23 cellular contexts compared by ENCODE assay signal in genomic region chr11:46668480-46669085, GRCh38. TPM values are rescaled to one million over a fixed set of nuclear protein-coding genes. Genes with fewer than 3 reads are reported as not detected.
DNase-seq lines count a peak whose midpoint lies in the region; ATAC-seq and TF ChIP-seq lines count a peak whose summit lies in the region.
"Had no signal": no experiment of that assay in that cellular context is flagged by ENCODE, and none has a peak within 500 bp of the region (broad histone marks: within the 10 kb centered on the region; RNA-seq: fewer than 3 reads in every experiment).

No MANE protein-coding gene starts in this region.

- H3K4me1 ChIP-seq in OCI-LY1 (ENCODE audit: insufficient read depth, low read length, severe bottlenecking): peaks cover 14% of the 10 kb centered on the region
- H3K4me1 ChIP-seq in tibial artery: peaks cover 0 to 27% (median 9%) of the 10 kb centered on the region in 4 donors
- H3K4me1 ChIP-seq: breast epithelium had no signal

- no peak overlapping the region for H2AFZ ChIP-seq in OCI-LY1 (ENCODE audit: low read length)
- H2AFZ ChIP-seq: PC-9 had no signal

- H3K36me3 ChIP-seq in OCI-LY1 (ENCODE audit: insufficient read depth, low read length): peaks cover 90% of the 10 kb centered on the region
- H3K36me3 ChIP-seq in tibial artery: peaks cover 73 to 99% (median 88%) of the 10 kb centered on the region in 3 donors

- DNase-seq in activated naive CD4-positive, alpha-beta T cell treated with anti-CD3 and anti-CD28 coated beads, Interleukin-2, amount 50 U/mL, for 72 hours (ENCODE audit: low spot score in 2 of 2): no peak
- DNase-seq in activated naive CD4-positive, alpha-beta T cell treated with anti-CD3 and anti-CD28 coated beads, Interleukin-2, amount 50 U/mL, for 16 hours: no peak
- DNase-seq in mesenteric fat pad (ENCODE audit: low spot score) (peak; percentile 77), tibial artery (peak; percentile 12 to 33), ACHN (no peak), C1 segment of cervical spinal cord (lab: John Stamatoyannopoulos, UW) (no peak), DMS53 (lab: John Stamatoyannopoulos, UW) (no peak)
- DNase-seq: activated CD4-positive, alpha-beta memory T cell treated with anti-CD3 and anti-CD28 coated beads, Interleukin-2, amount 10 ng/mL, durations not matched to agents 7 days and 5 days; activated T-cell treated with anti-CD3 and anti-CD28 coated beads, Interleukin-2, amount 50 U/mL, for 72 hours; islet precursor cell; NCI-H1930; NCI-H2227 treated with DMSO at 0.1 percent for 48 hours; NCI-H774; pancreas; PC-9 had no signal

- in situ Hi-C loops in ACHN (cut with HindIII; ENCODE audit: low pct_ligation_motif_present, low pct_unique_long_range_greater_than_20kb, low sequenced_read_pairs): no loop called here

- peak overlapping the region; percentile 31 to 39 for H3K27ac Mint-ChIP-seq in activated naive CD4-positive, alpha-beta T cell treated with anti-CD3 and anti-CD28 coated beads, Interleukin-2, amount 50 U/mL, for 72 hours

- no peak for ATAC-seq in activated naive CD4-positive, alpha-beta T cell treated with anti-CD3 and anti-CD28 coated beads, Interleukin-2, amount 50 U/mL, for 72 hours
- ATAC-seq: activated T-cell treated with anti-CD3 and anti-CD28 coated beads, Interleukin-2, amount 50 U/mL, for 72 hours; K562; pancreas had no signal

- no peaks in the 10 kb centered on the region for H3F3A ChIP-seq in OCI-LY1 (ENCODE audit: insufficient read depth, low read length)

- H3K9me3 Mint-ChIP-seq in activated naive CD4-positive, alpha-beta T cell treated with anti-CD3 and anti-CD28 coated beads, Interleukin-2, amount 50 U/mL, for 72 hours: no peaks in the 10 kb centered on the region
- H3K9me3 Mint-ChIP-seq: activated CD4-positive, alpha-beta memory T cell treated with anti-CD3 and anti-CD28 coated beads, Interleukin-2, amount 10 ng/mL, durations not matched to agents 7 days and 5 days; activated T-cell treated with anti-CD3 and anti-CD28 coated beads, Interleukin-2, amount 50 U/mL, for 72 hours had no signal

- H3K36me3 Mint-ChIP-seq in activated naive CD4-positive, alpha-beta T cell treated with anti-CD3 and anti-CD28 coated beads, Interleukin-2, amount 50 U/mL, for 72 hours: peaks cover 0 to 9% of the 10 kb centered on the region in 2 donors

- H3K9me3 ChIP-seq in OCI-LY1 (ENCODE audit: low read length) (no peaks in the 10 kb centered on the region), tibial artery (no peaks in the 10 kb centered on the region)
- H3K9me3 ChIP-seq: breast epithelium, pancreas had no signal

- no peaks in the 10 kb centered on the region for H3K79me2 ChIP-seq in OCI-LY1 (ENCODE audit: insufficient read depth, low read length)

- H3K9me2 ChIP-seq in OCI-LY1 (ENCODE audit: low read depth, low read length): no peaks in the 10 kb centered on the region

- no peak overlapping the region for H3K9ac ChIP-seq in OCI-LY1 (ENCODE audit: low read length)

- H3K27ac ChIP-seq in OCI-LY1 (ENCODE audit: low read depth, low read length, poor library complexity, severe bottlenecking) (peak overlapping the region; percentile 1), tibial artery (peak overlapping the region in 1 of 2 donors; percentile 62)
- H3K27ac ChIP-seq: pancreas, PC-9 had no signal

- intact Hi-C loops in tibial artery (cut with DNase I; ENCODE audit: low total_unique reads): no loop called here

- H3K4me3 ChIP-seq in OCI-LY1 (ENCODE audit: low read depth, low read length, poor library complexity, severe bottlenecking) (no peak overlapping the region), tibial artery (no peak overlapping the region)
- H3K4me3 ChIP-seq: breast epithelium, K562, pancreas, PC-9 had no signal

- H3K4me2 ChIP-seq in OCI-LY1 (ENCODE audit: low read length): no peak overlapping the region
- H3K4me2 ChIP-seq: PC-9 had no signal

- no peaks in the 10 kb centered on the region for H4K20me1 ChIP-seq in OCI-LY1 (ENCODE audit: insufficient read depth, low read length)

- TF ChIP-seq CTCF in OCI-LY1 (IDR thresholded peaks at IDR 0.05; ENCODE audit: low read length) (no peak), tibial artery (IDR thresholded peaks at IDR 0.05) (no peak)

- no peaks in the 10 kb centered on the region for H3K27me3 ChIP-seq in OCI-LY1 (ENCODE audit: insufficient read depth, low read length)
- no peaks in the 10 kb centered on the region for H3K27me3 ChIP-seq in tibial artery
- H3K27me3 ChIP-seq: breast epithelium, pancreas had no signal

RNA-seq across cellular contexts. Expression of gene ARHGAP1, which starts 31.8 kb away (rescaled TPM):
- total RNA-seq in activated naive CD4-positive, alpha-beta T cell treated with anti-CD3 and anti-CD28 coated beads, Interleukin-2, amount 50 U/mL, for 72 hours: 10 to 100 TPM; 39.9 to 46.8 TPM
- total RNA-seq in mesenteric fat pad: 103 TPM

RNA-seq across cellular contexts. Expression of gene ZNF408, which starts 32.2 kb away (rescaled TPM):
- total RNA-seq in activated naive CD4-positive, alpha-beta T cell treated with anti-CD3 and anti-CD28 coated beads, Interleukin-2, amount 50 U/mL, for 72 hours: 10 to 100 TPM; 13.6 to 16.9 TPM
- 5.8 TPM for total RNA-seq in mesenteric fat pad

RNA-seq across cellular contexts. Expression of gene F2, which starts 50.4 kb away (rescaled TPM):
- total RNA-seq in activated naive CD4-positive, alpha-beta T cell treated with anti-CD3 and anti-CD28 coated beads, Interleukin-2, amount 50 U/mL, for 72 hours: not detected
- not detected for total RNA-seq in mesenteric fat pad
- total RNA-seq: activated CD4-positive, alpha-beta memory T cell treated with anti-CD3 and anti-CD28 coated beads, Interleukin-2, amount 10 ng/mL, durations not matched to agents 7 days and 5 days; activated T-cell treated with anti-CD3 and anti-CD28 coated beads, Interleukin-2, amount 50 U/mL, for 72 hours; breast epithelium; Daoy; endothelial cell of umbilical vein; H1; lung microvascular endothelial cell; myocyte; PC-9 had no signal

RNA-seq across cellular contexts. Expression of gene ATG13, which starts 51.2 kb away (rescaled TPM):
- 10 to 100 TPM; 54.0 to 99.9 TPM for total RNA-seq in activated naive CD4-positive, alpha-beta T cell treated with anti-CD3 and anti-CD28 coated beads, Interleukin-2, amount 50 U/mL, for 72 hours
- 49.7 TPM for total RNA-seq in mesenteric fat pad

RNA-seq across cellular contexts. Expression of gene HARBI1, which starts 51.6 kb away (rescaled TPM):
- 1 to 10 TPM; 2.0 to 3.6 TPM for total RNA-seq in activated naive CD4-positive, alpha-beta T cell treated with anti-CD3 and anti-CD28 coated beads, Interleukin-2, amount 50 U/mL, for 72 hours
- 4.9 TPM for total RNA-seq in mesenteric fat pad

Comparison
In these comparisons a context has a peak if more than half of its experiments do, and no peak if none do; other contexts are left out.
1. DNase-seq: peak in mesenteric fat pad (single experiment) and tibial artery (2 of 2); none in activated naive CD4-positive, alpha-beta T cell treated with anti-CD3 and anti-CD28 coated beads, Interleukin-2, amount 50 U/mL, for 72 hours (0 of 2), activated naive CD4-positive, alpha-beta T cell treated with anti-CD3 and anti-CD28 coated beads, Interleukin-2, amount 50 U/mL, for 16 hours (single experiment), ACHN (single experiment), C1 segment of cervical spinal cord (0 of 14) and DMS53 (single experiment).